ENCODE assay signal across 1 cellular context in genomic region chr4:76388160-76388908, GRCh38.
TF ChIP-seq lines count a peak whose summit lies in the region.

No MANE protein-coding gene starts in this region.

TF ChIP-seq in WTC11, 78 proteins besides CTCF, POLR2A, EP300 and RAD21 (continued from another document):
- TF ChIP-seq STAT6 (CRISPR knock-in tag; conservative IDR thresholded peaks at IDR 0.05; ENCODE audit: low read depth), result no peak
- no peak for TF ChIP-seq NFYB (CRISPR knock-in tag; conservative IDR thresholded peaks at IDR 0.05; ENCODE audit: low read depth)
- TF ChIP-seq ZNF121 (CRISPR knock-in tag; IDR thresholded peaks at IDR 0.05), result no peak
- TF ChIP-seq MXD4 (CRISPR knock-in tag; IDR thresholded peaks at IDR 0.05; ENCODE audit: borderline replicate concordance), result no peak
- no peak for TF ChIP-seq ZNF532 (CRISPR knock-in tag; IDR thresholded peaks at IDR 0.05; ENCODE audit: borderline replicate concordance)
- TF ChIP-seq MYBL2 (CRISPR knock-in tag; IDR thresholded peaks at IDR 0.05), result no peak
- TF ChIP-seq ZNF138 (CRISPR knock-in tag; conservative IDR thresholded peaks at IDR 0.05), result no peak
